12 cellular contexts compared by ENCODE assay signal in the genomic region with DNA sequence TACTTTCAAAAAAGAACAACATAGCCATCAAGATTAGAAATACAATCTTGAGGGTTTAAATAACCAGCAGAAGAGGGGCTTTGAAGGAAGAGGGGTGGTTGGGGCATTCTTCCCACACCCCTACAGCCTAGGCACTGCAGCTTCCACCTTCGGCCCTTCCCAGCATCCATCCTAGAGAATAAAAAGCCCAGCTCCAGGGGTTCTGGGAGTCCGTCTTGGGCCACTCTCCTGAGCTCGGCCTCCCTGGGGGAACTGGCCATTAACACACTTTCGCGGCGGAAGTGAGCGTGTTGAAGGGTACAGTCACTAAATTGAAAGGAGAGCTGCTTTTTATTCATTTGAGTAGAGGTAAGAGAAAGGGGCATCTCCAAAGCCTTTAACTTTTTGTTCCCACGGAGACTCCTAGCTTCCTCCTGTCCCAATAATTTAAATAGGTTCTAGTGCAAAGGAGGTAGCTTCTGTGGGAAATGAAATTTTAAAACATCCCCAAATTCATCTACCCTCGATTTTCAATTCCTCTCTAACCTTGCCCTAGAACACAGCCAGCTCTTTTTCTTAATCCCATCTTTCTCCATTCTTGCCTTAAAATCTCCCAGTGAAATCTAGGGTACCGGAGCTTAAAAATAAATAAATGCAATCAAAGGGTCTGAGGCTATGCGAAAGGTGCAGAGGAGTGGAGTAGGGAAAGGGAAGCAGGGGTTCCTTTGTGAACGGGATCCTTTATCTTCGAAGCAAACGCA. TPM values are rescaled to one million over a fixed set of nuclear protein-coding genes. Genes with fewer than 3 reads are reported as not detected.
DNase-seq lines count a peak whose midpoint lies in the region; ATAC-seq and TF ChIP-seq lines count a peak whose summit lies in the region.
"Had no signal": no experiment of that assay in that cellular context is flagged by ENCODE, and none has a peak within 500 bp of the region (broad histone marks: within the 10 kb centered on the region; RNA-seq: fewer than 3 reads in every experiment).

No MANE protein-coding gene starts in this region.

- no peak for TF ChIP-seq CTCF in ascending aorta (IDR thresholded peaks at IDR 0.05)

- no peaks in the 10 kb centered on the region for H3K9me3 Mint-ChIP-seq in stimulated activated naive B cell treated with anti-CD40 and anti-IgM and Interleukin-4, amounts not matched to agents 10 μg/mL and 1 μg/mL and 100 μg/mL, for 72 hours
- H3K9me3 Mint-ChIP-seq in activated T-helper 1 cell treated with anti-CD3 and anti-CD28 coated beads, Interleukin-12 subunit alpha, Interleukin-12 subunit beta, Interleukin-2, Interleukin-4 antibody, amounts not matched to agents 30 ng/mL and 10 ng/mL and 1 ng/mL, durations not matched to agents 14 hours and 24 hours and 36 hours = no peaks in the 10 kb centered on the region
- no peaks in the 10 kb centered on the region for H3K9me3 Mint-ChIP-seq in T-helper 2 cell treated with Interferon-gamma antibody and Interleukin-4, amounts not matched to agents 5 μg/mL and 100 μg/mL, for 36 hours

- peak overlapping the region; percentile 74 for H3K4me3 ChIP-seq in HUES48 (ENCODE audit: low read depth, low read length)
- peak overlapping the region in 1 of 2 donors; percentile 57 for H3K4me3 ChIP-seq in ascending aorta

- peaks cover 10 to 14% of the 10 kb centered on the region in 2 donors for H3K4me1 Mint-ChIP-seq in stimulated activated naive B cell treated with anti-CD40 and anti-IgM and Interleukin-4, amounts not matched to agents 10 μg/mL and 1 μg/mL and 100 μg/mL, for 72 hours
- no peaks in the 10 kb centered on the region for H3K4me1 Mint-ChIP-seq in activated T-helper 1 cell treated with anti-CD3 and anti-CD28 coated beads, Interleukin-12 subunit alpha, Interleukin-12 subunit beta, Interleukin-2, Interleukin-4 antibody, amounts not matched to agents 30 ng/mL and 10 ng/mL and 1 ng/mL, durations not matched to agents 14 hours and 24 hours and 36 hours (ENCODE audit: low read depth)
- H3K4me1 Mint-ChIP-seq in T-helper 2 cell treated with Interferon-gamma antibody and Interleukin-4, amounts not matched to agents 5 μg/mL and 100 μg/mL, for 36 hours (ENCODE audit: low read depth) = peaks cover 2% of the 10 kb centered on the region

- H3K27me3 ChIP-seq in HUES48 (ENCODE audit: control insufficient read depth, insufficient read depth, low read length) (peaks cover 100% of the 10 kb centered on the region), ascending aorta (no peaks in the 10 kb centered on the region)

- H3K9me3 ChIP-seq in HUES48 (ENCODE audit: control insufficient read depth, insufficient read depth, low read length) = no peaks in the 10 kb centered on the region
- no peaks in the 10 kb centered on the region for H3K9me3 ChIP-seq in ascending aorta

- H3K4me1 ChIP-seq in HUES48 (ENCODE audit: control insufficient read depth, insufficient read depth, low read length) (peaks cover 63% of the 10 kb centered on the region), ascending aorta (peaks cover 0 to 27% of the 10 kb centered on the region in 2 donors)

- no peaks in the 10 kb centered on the region for H3K36me3 ChIP-seq in HUES48 (ENCODE audit: control insufficient read depth, insufficient read depth, low read length)
- no peaks in the 10 kb centered on the region for H3K36me3 ChIP-seq in ascending aorta

- no peak for ATAC-seq in stimulated activated naive B cell treated with anti-CD40 and anti-IgM and Interleukin-4, amounts not matched to agents 10 μg/mL and 1 μg/mL and 100 μg/mL, for 72 hours (replicated peaks)

- no peak overlapping the region for H3K4me3 Mint-ChIP-seq in stimulated activated naive B cell treated with anti-CD40 and anti-IgM and Interleukin-4, amounts not matched to agents 10 μg/mL and 1 μg/mL and 100 μg/mL, for 72 hours
- no peak overlapping the region for H3K4me3 Mint-ChIP-seq in activated T-helper 1 cell treated with anti-CD3 and anti-CD28 coated beads, Interleukin-12 subunit alpha, Interleukin-12 subunit beta, Interleukin-2, Interleukin-4 antibody, amounts not matched to agents 30 ng/mL and 10 ng/mL and 1 ng/mL, durations not matched to agents 14 hours and 24 hours and 36 hours
- no peak overlapping the region for H3K4me3 Mint-ChIP-seq in T-helper 2 cell treated with Interferon-gamma antibody and Interleukin-4, amounts not matched to agents 5 μg/mL and 100 μg/mL, for 36 hours

- DNase-seq in ascending aorta (ENCODE audit: low spot score in 2 of 2) = no peak
- DNase-seq in kidney tubule cell (ENCODE audit: low spot score) = peak; percentile 7
- DNase-seq in stimulated activated naive B cell treated with anti-CD40 and anti-IgM and Interleukin-4, amounts not matched to agents 10 μg/mL and 1 μg/mL and 100 μg/mL, for 72 hours = no peak
- no peak for DNase-seq in ureter (ENCODE audit: low spot score)
- DNase-seq in activated T-helper 1 cell treated with anti-CD3 and anti-CD28 coated beads, Interleukin-12 subunit alpha, Interleukin-12 subunit beta, Interleukin-2, Interleukin-4 antibody, amounts not matched to agents 30 ng/mL and 10 ng/mL and 1 ng/mL, durations not matched to agents 14 hours and 24 hours and 36 hours (ENCODE audit: low spot score) = no peak
- DNase-seq in T-helper 2 cell treated with Interferon-gamma antibody and Interleukin-4, amounts not matched to agents 5 μg/mL and 100 μg/mL, for 36 hours (ENCODE audit: low spot score) = no peak
- no peak for DNase-seq in RPMI8226
- DNase-seq: activated effector memory CD4-positive, alpha-beta T cell treated with Interleukin-2 at 50 U/mL for 16 hours; NCI-H187; stimulated activated CD4-positive, alpha-beta T cell treated with anti-CD3 and anti-CD28 coated beads, Interleukin-2, amount 100 ng/mL, for 24 hours; stimulated activated naive CD4-positive, alpha-beta T cell treated with Interleukin-2 at 50 U/mL for 16 hours had no signal

- intact Hi-C loops in ascending aorta (cut with DNase I) = loop anchor here (1.0 to 5.0 kb wide), 2 partner anchors 20 to 313 kb away; no protein-coding TSS in a partner anchor
- intact Hi-C loops in activated T-helper 1 cell treated with anti-CD3 and anti-CD28 coated beads, Interleukin-12 subunit alpha, Interleukin-12 subunit beta, Interleukin-2, Interleukin-4 antibody, amounts not matched to agents 30 ng/mL and 10 ng/mL and 1 ng/mL, durations not matched to agents 14 hours and 24 hours and 36 hours (cut with micrococcal nuclease) = no loop called here

- peaks cover 0 to 1% of the 10 kb centered on the region in 2 donors for H3K36me3 Mint-ChIP-seq in stimulated activated naive B cell treated with anti-CD40 and anti-IgM and Interleukin-4, amounts not matched to agents 10 μg/mL and 1 μg/mL and 100 μg/mL, for 72 hours
- H3K36me3 Mint-ChIP-seq in activated T-helper 1 cell treated with anti-CD3 and anti-CD28 coated beads, Interleukin-12 subunit alpha, Interleukin-12 subunit beta, Interleukin-2, Interleukin-4 antibody, amounts not matched to agents 30 ng/mL and 10 ng/mL and 1 ng/mL, durations not matched to agents 14 hours and 24 hours and 36 hours (ENCODE audit: low read depth) = no peaks in the 10 kb centered on the region
- no peaks in the 10 kb centered on the region for H3K36me3 Mint-ChIP-seq in T-helper 2 cell treated with Interferon-gamma antibody and Interleukin-4, amounts not matched to agents 5 μg/mL and 100 μg/mL, for 36 hours (ENCODE audit: low read depth)

- peaks cover 38% of the 10 kb centered on the region in 2 donors for H3K27me3 Mint-ChIP-seq in stimulated activated naive B cell treated with anti-CD40 and anti-IgM and Interleukin-4, amounts not matched to agents 10 μg/mL and 1 μg/mL and 100 μg/mL, for 72 hours
- peaks cover 44% of the 10 kb centered on the region for H3K27me3 Mint-ChIP-seq in activated T-helper 1 cell treated with anti-CD3 and anti-CD28 coated beads, Interleukin-12 subunit alpha, Interleukin-12 subunit beta, Interleukin-2, Interleukin-4 antibody, amounts not matched to agents 30 ng/mL and 10 ng/mL and 1 ng/mL, durations not matched to agents 14 hours and 24 hours and 36 hours (ENCODE audit: insufficient read depth)
- peaks cover 39% of the 10 kb centered on the region for H3K27me3 Mint-ChIP-seq in T-helper 2 cell treated with Interferon-gamma antibody and Interleukin-4, amounts not matched to agents 5 μg/mL and 100 μg/mL, for 36 hours (ENCODE audit: low read depth)

- no peak overlapping the region for H3K9ac ChIP-seq in HUES48 (ENCODE audit: low read depth, low read length)

- H3K27ac Mint-ChIP-seq in stimulated activated naive B cell treated with anti-CD40 and anti-IgM and Interleukin-4, amounts not matched to agents 10 μg/mL and 1 μg/mL and 100 μg/mL, for 72 hours = peak overlapping the region; percentile 11
- H3K27ac Mint-ChIP-seq in activated T-helper 1 cell treated with anti-CD3 and anti-CD28 coated beads, Interleukin-12 subunit alpha, Interleukin-12 subunit beta, Interleukin-2, Interleukin-4 antibody, amounts not matched to agents 30 ng/mL and 10 ng/mL and 1 ng/mL, durations not matched to agents 14 hours and 24 hours and 36 hours = no peak overlapping the region
- no peak overlapping the region for H3K27ac Mint-ChIP-seq in T-helper 2 cell treated with Interferon-gamma antibody and Interleukin-4, amounts not matched to agents 5 μg/mL and 100 μg/mL, for 36 hours

- H3K27ac ChIP-seq in HUES48 (ENCODE audit: low read depth, low read length) = peak overlapping the region; percentile 57
- H3K27ac ChIP-seq in ascending aorta = peak overlapping the region; percentile 68 to 81

RNA-seq across cellular contexts. Expression of a gene that starts 31.1 kb away (rescaled TPM):
- total RNA-seq in ascending aorta = 99.9 TPM
- total RNA-seq in ureter = 99.1 TPM
- not detected in 2 replicates for total RNA-seq in activated T-helper 1 cell treated with anti-CD3 and anti-CD28 coated beads, Interleukin-12 subunit alpha, Interleukin-12 subunit beta, Interleukin-2, Interleukin-4 antibody, amounts not matched to agents 30 ng/mL and 10 ng/mL and 1 ng/mL, durations not matched to agents 14 hours and 24 hours and 36 hours

Comparison
In these comparisons a context has a peak if more than half of its experiments do, and no peak if none do; other contexts are left out.
1. RNA of a gene that starts 31.1 kb away (total RNA-seq): 99.9 TPM in ascending aorta (single experiment) and 99.1 TPM in ureter (single experiment); not detected in activated T-helper 1 cell treated with anti-CD3 and anti-CD28 coated beads, Interleukin-12 subunit alpha, Interleukin-12 subunit beta, Interleukin-2, Interleukin-4 antibody, amounts not matched to agents 30 ng/mL and 10 ng/mL and 1 ng/mL, durations not matched to agents 14 hours and 24 hours and 36 hours; every median in the first group is over 10 times any median in the second.